ENCODE assay signal across 17 cellular contexts in genomic region chr6:56223995-56224394, GRCh38. TPM values are rescaled to one million over a fixed set of nuclear protein-coding genes. Genes with fewer than 3 reads are reported as not detected.
DNase-seq lines count a peak whose midpoint lies in the region; TF ChIP-seq lines count a peak whose summit lies in the region.
"Had no signal": no experiment of that assay in that cellular context is flagged by ENCODE, and none has a peak within 500 bp of the region (broad histone marks: within the 10 kb centered on the region; RNA-seq: fewer than 3 reads in every experiment).

No MANE protein-coding gene starts in this region.

- no peak for TF ChIP-seq POLR2A in Peyer's patch (IDR thresholded peaks at IDR 0.05)

- H3K36me3 Mint-ChIP-seq in Calu3 (ENCODE audit: insufficient read depth, unreplicated experiment), result no peaks in the 10 kb centered on the region

- BruUV-seq in Calu3 (replicated peaks; lab: Mats Ljungman, UMichigan), result no TSS peak

- H3K4me3 ChIP-seq in AG10803 (ENCODE audit: low read length), result no peak overlapping the region
- H3K4me3 ChIP-seq in kidney epithelial cell (ENCODE audit: low read depth, low read length), result no peak overlapping the region
- no peak overlapping the region for H3K4me3 ChIP-seq in Peyer's patch
- H3K4me3 ChIP-seq: gastroesophageal sphincter, tibial nerve had no signal

- no peaks in the 10 kb centered on the region for H3K27me3 Mint-ChIP-seq in Calu3 (ENCODE audit: unreplicated experiment)
- H3K27me3 Mint-ChIP-seq: activated T-helper 17 cell treated with anti-CD3 and anti-CD28 coated beads, Interleukin-2, amount 50 U/mL, for 72 hours had no signal

- TF ChIP-seq CTCF in AG10803 (conservative IDR thresholded peaks at IDR 0.05; ENCODE audit: low read length) (no peak), kidney epithelial cell (IDR thresholded peaks at IDR 0.05; ENCODE audit: insufficient read depth, low read length, poor library complexity, severe bottlenecking) (no peak), Calu3 (IDR thresholded peaks at IDR 0.05; ENCODE audit: unreplicated experiment) (no peak), Peyer's patch (IDR thresholded peaks at IDR 0.05) (no peak)

- H3K4me1 ChIP-seq in Peyer's patch, result no peaks in the 10 kb centered on the region
- H3K4me1 ChIP-seq: BE2C, gastroesophageal sphincter, parathyroid adenoma had no signal

- H3K4me3 Mint-ChIP-seq in Calu3 (ENCODE audit: low read depth, unreplicated experiment), result no peak overlapping the region
- H3K4me3 Mint-ChIP-seq: activated CD8-positive, alpha-beta T cell treated with anti-CD3 and anti-CD28 coated beads, Interleukin-2, amount 10 ng/mL, durations not matched to agents 7 days and 5 days; activated T-helper 17 cell treated with anti-CD3 and anti-CD28 coated beads, Interleukin-2, amount 50 U/mL, for 72 hours had no signal

- no peak overlapping the region for H3K27ac Mint-ChIP-seq in Calu3 (ENCODE audit: unreplicated experiment)
- H3K27ac Mint-ChIP-seq: activated CD8-positive, alpha-beta T cell treated with anti-CD3 and anti-CD28 coated beads, Interleukin-2, amount 10 ng/mL, durations not matched to agents 7 days and 5 days; activated T-helper 17 cell treated with anti-CD3 and anti-CD28 coated beads, Interleukin-2, amount 50 U/mL, for 72 hours had no signal

- no peaks in the 10 kb centered on the region for H3K9me3 Mint-ChIP-seq in Calu3 (ENCODE audit: low read depth, unreplicated experiment)

- intact Hi-C loops in Calu3 (cut with micrococcal nuclease; ENCODE audit: unreplicated experiment), result no loop called here

- CTCF ChIA-PET in Calu3 (lab: Charles Lee), result no interaction called here

- no peaks in the 10 kb centered on the region for H3K4me1 Mint-ChIP-seq in Calu3 (ENCODE audit: low read depth, unreplicated experiment)
- H3K4me1 Mint-ChIP-seq: activated T-helper 17 cell treated with anti-CD3 and anti-CD28 coated beads, Interleukin-2, amount 50 U/mL, for 72 hours had no signal

- H3K9me3 ChIP-seq in Peyer's patch, result no peaks in the 10 kb centered on the region
- H3K9me3 ChIP-seq: BE2C, gastroesophageal sphincter, tibial nerve had no signal

- H3K27me3 ChIP-seq in kidney epithelial cell (ENCODE audit: control insufficient read depth, insufficient read depth, low read length) (no peaks in the 10 kb centered on the region), Peyer's patch (no peaks in the 10 kb centered on the region)
- H3K27me3 ChIP-seq: BE2C, gastroesophageal sphincter, tibial nerve had no signal

- DNase-seq in AG10803 (ENCODE audit: low read depth) (peak; percentile 67), HT1080 (ENCODE audit: low read depth) (peak; percentile 81), astrocyte of the hippocampus (ENCODE audit: low read depth, low spot score) (peak; percentile 38), kidney epithelial cell (ENCODE audit: low read depth) (peak; percentile 49), NOMO-1 (lab: John Stamatoyannopoulos, UW; ENCODE audit: unreplicated experiment in 2 of 2) (no peak), Calu3 (no peak), Peyer's patch (no peak), DMS79 treated with DMSO at 0.1 percent for 48 hours (lab: John Stamatoyannopoulos, UW) (no peak)
- DNase-seq: activated CD8-positive, alpha-beta T cell treated with anti-CD3 and anti-CD28 coated beads, Interleukin-2, amount 10 ng/mL, durations not matched to agents 7 days and 5 days; aorta; BE2C; NCI-H187 treated with DMSO at 0.1 percent for 48 hours; NCI-H748 treated with DMSO at 0.1 percent for 48 hours had no signal

- H3K27ac ChIP-seq in Peyer's patch, result no peak overlapping the region
- H3K27ac ChIP-seq: gastroesophageal sphincter, parathyroid adenoma, tibial nerve had no signal

- H3K36me3 ChIP-seq in kidney epithelial cell (ENCODE audit: control insufficient read depth, insufficient read depth, low read length) (no peaks in the 10 kb centered on the region), Peyer's patch (no peaks in the 10 kb centered on the region)
- H3K36me3 ChIP-seq: BE2C, gastroesophageal sphincter, tibial nerve had no signal

RNA-seq across cellular contexts. Expression of gene COL21A1, which starts 23.4 kb away (rescaled TPM):
- total RNA-seq in HT1080 (2014; rRNA removed; shearing (Covaris generic)), result 0.08 and 0.10 TPM in 2 replicates
- 0.12 and 0.19 TPM in 2 replicates for polyA plus RNA-seq in HT1080 (2015; cell fraction: cytosol; rRNA removed)
- 0.29 and 1.1 TPM in 2 replicates for polyA plus RNA-seq in HT1080 (2015; cell fraction: nucleus; rRNA removed)
- total RNA-seq in kidney epithelial cell (not detected in 2 replicates), Calu3 (2022) (0.44 and 1.8 TPM in 2 replicates), Peyer's patch (under 1 TPM in 2 of 4 donors, not detected in 2; 0.47 to 0.67 TPM)
- total RNA-seq: activated CD8-positive, alpha-beta T cell treated with anti-CD3 and anti-CD28 coated beads, Interleukin-2, amount 10 ng/mL, durations not matched to agents 7 days and 5 days; activated T-helper 17 cell treated with anti-CD3 and anti-CD28 coated beads, Interleukin-2, amount 50 U/mL, for 72 hours had no signal

Comparison
In these comparisons a context has a peak if more than half of its experiments do, and no peak if none do; other contexts are left out.
1. DNase-seq: peak in AG10803 (single experiment), HT1080 (single experiment), astrocyte of the hippocampus (single experiment) and kidney epithelial cell (single experiment); none in NOMO-1 (0 of 2), Calu3 (single experiment), Peyer's patch (0 of 3) and DMS79 treated with DMSO at 0.1 percent for 48 hours (single experiment).